ENCODE assay signal across 20 cellular contexts in genomic region chr2:167924556-167924955, GRCh38.
DNase-seq lines count a peak whose midpoint lies in the region; ATAC-seq lines count a peak whose summit lies in the region.
"Had no signal": no experiment of that assay in that cellular context is flagged by ENCODE, and none has a peak within 500 bp of the region (broad histone marks: within the 10 kb centered on the region; RNA-seq: fewer than 3 reads in every experiment).

No MANE protein-coding gene starts in this region.

- peak; percentile 26 for DNase-seq in COR-L47 (lab: John Stamatoyannopoulos, UW)
- DNase-seq in LHCN-M2 (ENCODE audit: low read depth) = peak; percentile 5
- peak; percentile 45 for DNase-seq in NCI-H2196 treated with DMSO at 0.1 percent for 48 hours (lab: John Stamatoyannopoulos, UW; ENCODE audit: unreplicated experiment)
- DNase-seq in SW480 (ENCODE audit: low spot score) = peak; percentile 5
- no peak for DNase-seq in ACHN
- no peak for DNase-seq in cerebellar cortex (ENCODE audit: low spot score)
- DNase-seq: activated CD4-positive, alpha-beta T cell treated with anti-CD3 and anti-CD28 coated beads for 48 hours; activated effector memory CD4-positive, alpha-beta T cell treated with Interleukin-2 at 50 U/mL for 16 hours; activated naive CD8-positive, alpha-beta T cell treated with anti-CD3 and anti-CD28 coated beads, Interleukin-2, amount 50 U/mL, for 24 hours; brain microvascular endothelial cell; CD4-positive, alpha-beta T cell; cortex of kidney; GOT3; hypothalamus; kidney; naive thymus-derived CD4-positive, alpha-beta T cell; NCI-H1694 treated with DMSO at 0.1 percent for 48 hours; T-cell had no signal

- ATAC-seq in HG02610 (IDR thresholded peaks at IDR 0.05; ENCODE audit: unreplicated experiment) = no peak
- ATAC-seq: activated naive CD8-positive, alpha-beta T cell treated with anti-CD3 and anti-CD28 coated beads, Interleukin-2, amount 50 U/mL, for 24 hours; naive thymus-derived CD4-positive, alpha-beta T cell; Right ventricle myocardium inferior; T-cell had no signal

- in situ Hi-C loops in ACHN (cut with HindIII; ENCODE audit: low pct_ligation_motif_present, low pct_unique_long_range_greater_than_20kb, low sequenced_read_pairs) = no loop called here

Comparison
In these comparisons a context has a peak if more than half of its experiments do, and no peak if none do; other contexts are left out.
1. DNase-seq: peak in COR-L47 (single experiment), LHCN-M2 (single experiment), NCI-H2196 treated with DMSO at 0.1 percent for 48 hours (single experiment) and SW480 (single experiment); none in ACHN (single experiment) and cerebellar cortex (single experiment).